ENCODE assay signal across 32 cellular contexts in the genomic region with DNA sequence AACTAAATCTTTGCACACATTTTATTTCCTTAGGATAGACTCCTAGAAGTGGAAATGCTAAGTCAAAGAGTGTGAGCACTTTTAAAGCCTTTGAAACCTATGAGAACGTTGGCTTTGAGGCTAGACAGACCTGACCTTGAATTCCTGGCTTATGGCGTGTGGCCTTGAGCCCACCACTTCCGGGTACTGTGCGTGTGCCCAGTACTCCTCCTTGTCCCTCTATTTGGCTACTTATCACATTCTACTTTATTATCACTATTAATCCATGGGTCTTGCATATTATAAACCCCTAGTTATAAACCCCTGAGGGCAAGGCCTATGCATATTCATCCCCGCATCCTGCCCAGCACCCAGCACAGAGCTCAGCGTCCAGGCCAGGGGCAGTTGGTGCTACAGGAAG. TPM values are rescaled to one million over a fixed set of nuclear protein-coding genes. Genes with fewer than 3 reads are reported as not detected.
"Had no signal": no experiment of that assay in that cellular context is flagged by ENCODE, and none has a peak within 500 bp of the region (broad histone marks: within the 10 kb centered on the region; RNA-seq: fewer than 3 reads in every experiment).

No MANE protein-coding gene starts in this region.

- H3K9ac ChIP-seq: parathyroid adenoma had no signal

- H3K36me3 ChIP-seq: heart right ventricle, lower lobe of right lung, stomach, thyroid gland, transverse colon, vagina had no signal

- H3K9me3 ChIP-seq: heart right ventricle, left lung, lower lobe of right lung, stomach, testis, thyroid gland, transverse colon, upper lobe of left lung, vagina had no signal

- ATAC-seq: heart right ventricle; left colon; left lung; lower lobe of right lung; natural killer cell; right cardiac atrium; stimulated activated memory B cell treated with anti-CD40 and anti-IgM and Interleukin-4, amounts not matched to agents 10 μg/mL and 1 μg/mL and 100 μg/mL, for 72 hours; stimulated activated naive CD8-positive, alpha-beta T cell treated with anti-CD3 and anti-CD28 coated beads, Interleukin-15, Interleukin-2, amounts not matched to agents 100 U/mL and 50 U/mL, for 24 hours had no signal

- H3K27ac ChIP-seq: heart right ventricle, hepatocyte, left lung, lower lobe of right lung, parathyroid adenoma, stomach, thyroid gland, transverse colon, upper lobe of left lung, vagina had no signal

- DNase-seq: heart right ventricle; islet precursor cell; left colon; left lung; lower lobe of right lung; mammary epithelial cell; mesenchymal stem cell; naive B cell; natural killer cell; right cardiac atrium; stimulated activated CD4-positive, alpha-beta T cell treated with anti-CD3 and anti-CD28 coated beads, Interleukin-1b, Interleukin-23, amount 100 ng/mL, for 48 hours; stimulated activated CD4-positive, alpha-beta T cell treated with anti-CD3 and anti-CD28 coated beads, Interleukin-2, amount 100 ng/mL, for 48 hours; stimulated activated CD4-positive, alpha-beta T cell treated with anti-CD3 and anti-CD28 coated beads, Interleukin-4, amount 100 ng/mL, for 4 hours; stimulated activated CD8-positive, alpha-beta memory T cell treated with anti-CD3 and anti-CD28 coated beads, Interleukin-4, amount 100 ng/mL, for 48 hours; stimulated activated naive CD8-positive, alpha-beta T cell treated with anti-CD3 and anti-CD28 coated beads, Interleukin-15, Interleukin-2, amounts not matched to agents 100 U/mL and 50 U/mL, for 24 hours; stomach; testis; thyroid gland; transverse colon; upper lobe of left lung had no signal

- H3K27me3 ChIP-seq: heart right ventricle, hepatocyte, left lung, stomach, testis, thyroid gland, transverse colon, upper lobe of left lung, vagina had no signal

- H2AFZ ChIP-seq: hepatocyte, parathyroid adenoma had no signal

- H3K79me2 ChIP-seq: hepatocyte, parathyroid adenoma had no signal

- H3K4me2 ChIP-seq: hepatocyte, smooth muscle cell had no signal

- H3K4me3 ChIP-seq: heart right ventricle, hepatocyte, left lung, lower lobe of right lung, smooth muscle cell, stomach, testis, thyroid gland, transverse colon, upper lobe of left lung, vagina had no signal

RNA-seq across cellular contexts. Expression of a gene that starts 26.0 kb away (rescaled TPM):
- total RNA-seq: hepatocyte, kidney epithelial cell, mammary epithelial cell, mesothelial cell of epicardium, progenitor cell of endocrine pancreas, pulmonary artery endothelial cell, renal cortical epithelial cell, skeletal muscle tissue, smooth muscle cell had no signal
- polyA plus RNA-seq: mammary epithelial cell, neural cell, smooth muscle cell had no signal

RNA-seq across cellular contexts. Expression of a gene that starts 33.0 kb away (rescaled TPM):
- polyA plus RNA-seq: neural cell had no signal

RNA-seq across cellular contexts. Expression of a gene that starts 34.8 kb away (rescaled TPM):
- polyA plus RNA-seq: neural cell had no signal

RNA-seq across cellular contexts. Expression of a gene that starts 43.4 kb away (rescaled TPM):
- total RNA-seq: skeletal muscle tissue had no signal
- polyA plus RNA-seq: neural cell had no signal
